Comparison of ENCODE assay signal across 8 cellular contexts in the genomic region with DNA sequence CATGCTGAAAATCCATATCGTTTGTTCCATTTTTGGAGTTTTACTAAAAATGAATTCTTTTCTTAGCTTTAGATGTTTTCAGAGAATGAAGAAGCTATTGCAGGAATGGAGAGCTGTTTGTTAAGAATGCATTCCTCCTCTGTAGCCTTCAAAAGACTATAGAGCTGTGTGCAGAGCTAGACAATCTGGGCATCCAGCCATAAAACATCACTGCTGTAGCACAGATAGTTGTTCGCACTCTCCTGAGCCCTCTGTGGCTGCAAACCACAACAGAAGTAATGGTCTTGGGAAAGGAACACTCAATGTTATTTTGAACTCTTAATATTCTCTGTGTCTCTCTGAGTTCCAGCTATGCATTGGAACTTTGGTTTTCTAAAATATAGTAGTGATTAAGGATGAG. TPM values are rescaled to one million over a fixed set of nuclear protein-coding genes. Genes with fewer than 3 reads are reported as not detected.
DNase-seq lines count a peak whose midpoint lies in the region; ATAC-seq and TF ChIP-seq lines count a peak whose summit lies in the region.

No MANE protein-coding gene starts in this region.

- H3K4me1 Mint-ChIP-seq in nephron, result peaks cover 56% of the 10 kb centered on the region

- TF ChIP-seq CTCF in AG04450 (IDR thresholded peaks at IDR 0.05; ENCODE audit: low read depth, low read length) (no peak), nephron (IDR thresholded peaks at IDR 0.05; ENCODE audit: unreplicated experiment in 3 of 3) (no peak)

- ATAC-seq in HG03108 (IDR thresholded peaks at IDR 0.05; ENCODE audit: unreplicated experiment), result no peak
- ATAC-seq in HG03159 (IDR thresholded peaks at IDR 0.05; ENCODE audit: unreplicated experiment), result no peak
- ATAC-seq in HG03521 (IDR thresholded peaks at IDR 0.05; ENCODE audit: unreplicated experiment), result no peak

- H3K27ac ChIP-seq in AG04450 (ENCODE audit: low read depth, low read length), result no peak overlapping the region

- POLR2A ChIA-PET in AG04450 (lab: Yijun Ruan, JAX), result interaction anchor here (0.7 to 1.1 kb wide), 2 partner anchors 50 to 875 kb away, joined by 3 read pairs; no protein-coding TSS in a partner anchor

- peaks cover 8% of the 10 kb centered on the region for H3K27me3 Mint-ChIP-seq in nephron (ENCODE audit: low read depth)

- H3K4me3 Mint-ChIP-seq in nephron, result peak overlapping the region in 2 of 3 experiments; percentile 52 to 59

- H3K4me3 ChIP-seq in AG04450 (ENCODE audit: low read depth, low read length), result no peak overlapping the region

- peak; percentile 80 for DNase-seq in AG04450 (ENCODE audit: low read depth, low spot score)
- peak; percentile 68 for DNase-seq in HT1080 (ENCODE audit: low read depth)
- DNase-seq in T follicular helper cell (ENCODE audit: low read depth), result peak; percentile 50
- DNase-seq in dedifferentiated amniotic fluid mesenchymal stem cell (ENCODE audit: extremely low spot score), result peak; percentile 66

- CTCF ChIA-PET in AG04450 (lab: Charles Lee), result interaction anchor here (0.9 to 4.5 kb wide), 3 partner anchors 50 to 421 kb away, joined by 4 to 28 read pairs (median 9); no protein-coding TSS in a partner anchor

- peak overlapping the region; percentile 13 to 55 (median 41) for H3K27ac Mint-ChIP-seq in nephron

- H3K9me3 Mint-ChIP-seq in nephron, result no peaks in the 10 kb centered on the region

- no peaks in the 10 kb centered on the region for H3K9me3 ChIP-seq in AG04450 (ENCODE audit: control insufficient read depth, insufficient read depth, low read length)

- no peaks in the 10 kb centered on the region for H3K27me3 ChIP-seq in AG04450 (ENCODE audit: control insufficient read depth, insufficient read depth, low read length)

- H3K36me3 Mint-ChIP-seq in nephron (ENCODE audit: low read depth), result no peaks in the 10 kb centered on the region

RNA-seq across cellular contexts. Expression of a gene that starts 4.9 kb away (rescaled TPM):
- polyA plus RNA-seq in AG04450 (2011; rRNA removed), result 1.2 and 2.2 TPM in 2 replicates
- 12.2 and 12.6 TPM in 2 replicates for polyA minus RNA-seq in AG04450 (2011; rRNA and poly(A)+ RNA removed)
- 2.7 and 4.1 TPM in 2 replicates for total RNA-seq in HT1080 (2014; rRNA removed; shearing (Covaris generic))
- 1.9 and 2.6 TPM in 2 replicates for polyA plus RNA-seq in HT1080 (2015; cell fraction: cytosol; rRNA removed)
- 3.6 and 4.4 TPM in 2 replicates for polyA plus RNA-seq in HT1080 (2015; cell fraction: nucleus; rRNA removed)
